Comparison of ENCODE assay signal across 1 cellular context in genomic region chr21:44318489-44319285, GRCh38.
TF ChIP-seq lines count a peak whose summit lies in the region.

No MANE protein-coding gene starts in this region.

TF ChIP-seq in HepG2, 621 proteins besides CTCF, POLR2A, EP300 and RAD21:
- TF ChIP-seq RBFOX2 (IDR thresholded peaks at IDR 0.05; ENCODE audit: low read depth, low read length) (peak; percentile 13; the same call in 1 of the 2 replicates), ZNF383 (CRISPR knock-in tag; IDR thresholded peaks at IDR 0.05; ENCODE audit: borderline replicate concordance) (no peak), SALL1 (CRISPR knock-in tag; IDR thresholded peaks at IDR 0.05) (no peak), ZNF558 (CRISPR knock-in tag; IDR thresholded peaks at IDR 0.05; ENCODE audit: borderline replicate concordance) (no peak), MED1 (CRISPR knock-in tag; IDR thresholded peaks at IDR 0.05) (no peak), ZNF792 (CRISPR knock-in tag; IDR thresholded peaks at IDR 0.05) (no peak)
